11 cellular contexts compared by ENCODE assay signal in genomic region chr21:38139380-38140168, GRCh38.
A peak's percentile ranks its signal among the peaks of the same experiment; 100 is the strongest.
DNase-seq lines count a peak whose midpoint lies in the region; ATAC-seq and TF ChIP-seq lines count a peak whose summit lies in the region.
"Had no signal": no experiment of that assay in that cellular context is flagged by ENCODE, and none has a peak within 500 bp of the region (broad histone marks: within the 10 kb centered on the region; RNA-seq: fewer than 3 reads in every experiment).

No MANE protein-coding gene starts in this region.

- TF ChIP-seq CTCF in C4-2B (conservative IDR thresholded peaks at IDR 0.05) = no peak

- ATAC-seq in GM18505 (IDR thresholded peaks at IDR 0.05; ENCODE audit: unreplicated experiment) (no peak), GM18502 (IDR thresholded peaks at IDR 0.05; ENCODE audit: poor library complexity, unreplicated experiment) (no peak)

- no peak for TF ChIP-seq POLR2A in GM18505 (IDR thresholded peaks at IDR 0.05; ENCODE audit: borderline replicate concordance, extremely low read depth, insufficient read depth, insufficient read length)

- DNase-seq in NCI-H1105 treated with DMSO at 0.1 percent for 48 hours (lab: John Stamatoyannopoulos, UW) = peak; percentile 75
- peak; percentile 14 for DNase-seq in T1000 (lab: John Stamatoyannopoulos, UW)
- DNase-seq in kidney glomerular epithelial cell (lab: John Stamatoyannopoulos, UW) = peak; percentile 22
- no peak for DNase-seq in activated T-cell treated with anti-CD3 and anti-CD28 coated beads for 4 hours
- DNase-seq in ecto neural progenitor cell (ENCODE audit: low spot score) = no peak
- DNase-seq: activated CD4-positive, alpha-beta T cell treated with anti-CD3 and anti-CD28 coated beads for 1 hour had no signal

- peak overlapping the region; percentile 72; the same call in 1 of the 2 replicates for H3K27ac ChIP-seq in C4-2B
- H3K27ac ChIP-seq: SJSA1, suprapubic skin had no signal

Comparison
In these comparisons a context has a peak if more than half of its experiments do, and no peak if none do; other contexts are left out.
1. DNase-seq: peak in NCI-H1105 treated with DMSO at 0.1 percent for 48 hours (single experiment), T1000 (single experiment) and kidney glomerular epithelial cell (single experiment); none in activated T-cell treated with anti-CD3 and anti-CD28 coated beads for 4 hours (single experiment) and ecto neural progenitor cell (single experiment).